Comparison of ENCODE assay signal across 13 cellular contexts in genomic region chr5:100026601-100027000, GRCh38.
"Had no signal": no experiment of that assay in that cellular context is flagged by ENCODE, and none has a peak within 500 bp of the region (broad histone marks: within the 10 kb centered on the region; RNA-seq: fewer than 3 reads in every experiment).

No MANE protein-coding gene starts in this region.

- H3K4me1 Mint-ChIP-seq: activated naive CD4-positive, alpha-beta T cell treated with anti-CD3 and anti-CD28 coated beads, Interleukin-2, amount 50 U/mL, for 24 hours; stimulated activated effector memory CD8-positive, alpha-beta T cell treated with anti-CD3 and anti-CD28 coated beads, Interleukin-12 subunit alpha, Interleukin-12 subunit beta, amount 100 ng/mL, for 72 hours had no signal

- DNase-seq: activated CD4-positive, alpha-beta T cell treated with anti-CD3 and anti-CD28 coated beads for 1 hour; activated gamma-delta T cell; adrenal gland; effector CD4-positive, alpha-beta T cell; head of caudate nucleus; kidney; pancreas; stimulated activated CD4-positive, alpha-beta T cell treated with anti-CD3 and anti-CD28 coated beads, Interleukin-4, amount 100 ng/mL, for 1 hour; stomach; trophoblast cell had no signal

- H3K36me3 Mint-ChIP-seq: activated naive CD4-positive, alpha-beta T cell treated with anti-CD3 and anti-CD28 coated beads, Interleukin-2, amount 50 U/mL, for 24 hours; natural killer cell treated with Interleukin-12 subunit alpha and Interleukin-12 subunit beta and Interleukin-15 and Interleukin-18, amount 100 ng/mL, for 72 hours; stimulated activated effector memory CD8-positive, alpha-beta T cell treated with anti-CD3 and anti-CD28 coated beads, Interleukin-12 subunit alpha, Interleukin-12 subunit beta, amount 100 ng/mL, for 72 hours had no signal

- H3K9me3 Mint-ChIP-seq: activated naive CD4-positive, alpha-beta T cell treated with anti-CD3 and anti-CD28 coated beads, Interleukin-2, amount 50 U/mL, for 24 hours had no signal

- H3K27ac Mint-ChIP-seq: activated naive CD4-positive, alpha-beta T cell treated with anti-CD3 and anti-CD28 coated beads, Interleukin-2, amount 50 U/mL, for 24 hours; natural killer cell treated with Interleukin-12 subunit alpha and Interleukin-12 subunit beta and Interleukin-15 and Interleukin-18, amount 100 ng/mL, for 72 hours; stimulated activated effector memory CD8-positive, alpha-beta T cell treated with anti-CD3 and anti-CD28 coated beads, Interleukin-12 subunit alpha, Interleukin-12 subunit beta, amount 100 ng/mL, for 72 hours had no signal

- H3K27me3 Mint-ChIP-seq: activated naive CD4-positive, alpha-beta T cell treated with anti-CD3 and anti-CD28 coated beads, Interleukin-2, amount 50 U/mL, for 24 hours; natural killer cell treated with Interleukin-12 subunit alpha and Interleukin-12 subunit beta and Interleukin-15 and Interleukin-18, amount 100 ng/mL, for 72 hours had no signal

- H3K4me3 Mint-ChIP-seq: activated naive CD4-positive, alpha-beta T cell treated with anti-CD3 and anti-CD28 coated beads, Interleukin-2, amount 50 U/mL, for 24 hours; natural killer cell treated with Interleukin-12 subunit alpha and Interleukin-12 subunit beta and Interleukin-15 and Interleukin-18, amount 100 ng/mL, for 72 hours; stimulated activated effector memory CD8-positive, alpha-beta T cell treated with anti-CD3 and anti-CD28 coated beads, Interleukin-12 subunit alpha, Interleukin-12 subunit beta, amount 100 ng/mL, for 72 hours had no signal
